In genomic region chr4:138775890-138776289, GRCh38 we compare ENCODE assay signal across 11 cellular contexts.
DNase-seq lines count a peak whose midpoint lies in the region; ATAC-seq and TF ChIP-seq lines count a peak whose summit lies in the region.
"Had no signal": no experiment of that assay in that cellular context is flagged by ENCODE, and none has a peak within 500 bp of the region (broad histone marks: within the 10 kb centered on the region; RNA-seq: fewer than 3 reads in every experiment).

No MANE protein-coding gene starts in this region.

- peaks cover 23% of the 10 kb centered on the region for H3K4me1 Mint-ChIP-seq in nephron

- CTCF ChIA-PET in OCI-LY7 (lab: Charles Lee; ENCODE audit: unreplicated experiment): no interaction called here

- H3K4me3 ChIP-seq in OCI-LY7 (ENCODE audit: low read depth, low read length, poor library complexity, severe bottlenecking): no peak overlapping the region
- no peak overlapping the region for H3K4me3 ChIP-seq in dorsolateral prefrontal cortex

- no peaks in the 10 kb centered on the region for H3K36me3 ChIP-seq in OCI-LY7 (ENCODE audit: insufficient read depth, low read length)

- TF ChIP-seq CTCF in OCI-LY7 (conservative IDR thresholded peaks at IDR 0.05; ENCODE audit: low read length) (no peak), nephron (IDR thresholded peaks at IDR 0.05; ENCODE audit: unreplicated experiment in 3 of 3) (no peak), dorsolateral prefrontal cortex (IDR thresholded peaks at IDR 0.05 in 54 of 56, conservative IDR thresholded peaks at IDR 0.05 in 2 of 56; ENCODE audit: low read depth in 1 of 56, partially characterized antibody in 56 of 56) (no peak)

- BruUV-seq in OCI-LY7 (replicated peaks; lab: Mats Ljungman, UMichigan): no TSS peak

- peak overlapping the region; percentile 80 to 94 (median 85) for H3K27ac Mint-ChIP-seq in nephron
- H3K27ac Mint-ChIP-seq: progenitor cell of endocrine pancreas had no signal

- H3K9me3 ChIP-seq in OCI-LY7 (ENCODE audit: low read length): no peaks in the 10 kb centered on the region

- POLR2A ChIA-PET in OCI-LY7 (lab: Charles Lee): interaction anchor here (1.2 kb wide), 1 partner anchor 11 kb away, joined by 3 read pairs; no protein-coding TSS in a partner anchor

- no peaks in the 10 kb centered on the region for H3K79me2 ChIP-seq in OCI-LY7 (ENCODE audit: insufficient read depth, low read depth, low read length)

- H3K27ac ChIP-seq in OCI-LY7 (ENCODE audit: low read depth, low read length, poor library complexity, severe bottlenecking) (no peak overlapping the region), dorsolateral prefrontal cortex (no peak overlapping the region)
- H3K27ac ChIP-seq: foreskin keratinocyte had no signal

- H3K9me3 Mint-ChIP-seq in nephron: peaks cover 8% of the 10 kb centered on the region

- intact Hi-C loops in OCI-LY7 (cut with micrococcal nuclease; ENCODE audit: unreplicated experiment) (no loop called here), dorsolateral prefrontal cortex (cut with DNase I) (no loop called here)

- no peak overlapping the region for H2AFZ ChIP-seq in OCI-LY7 (ENCODE audit: low read length)

- H3K9me2 ChIP-seq in OCI-LY7 (ENCODE audit: insufficient read depth, low read length): no peaks in the 10 kb centered on the region

- H3K4me1 ChIP-seq in OCI-LY7 (ENCODE audit: insufficient read depth, low read length, poor library complexity, severe bottlenecking): no peaks in the 10 kb centered on the region
- H3K4me1 ChIP-seq: foreskin keratinocyte had no signal

- H3K36me3 Mint-ChIP-seq in nephron (ENCODE audit: low read depth): no peaks in the 10 kb centered on the region

- no peaks in the 10 kb centered on the region for H3K27me3 Mint-ChIP-seq in nephron (ENCODE audit: low read depth)
- H3K27me3 Mint-ChIP-seq: progenitor cell of endocrine pancreas had no signal

- DNase-seq in OCI-LY7 (ENCODE audit: low spot score) (peak; percentile 6), dorsolateral prefrontal cortex (no peak)
- DNase-seq in stimulated activated CD4-positive, alpha-beta T cell treated with anti-CD3 and anti-CD28 coated beads, Interleukin-4, amount 100 ng/mL, for 24 hours: no peak
- DNase-seq in effector CD4-positive, alpha-beta T cell: no peak
- DNase-seq: SHP77 treated with DMSO at 0.1 percent for 48 hours had no signal

- no peak overlapping the region for H3K4me2 ChIP-seq in OCI-LY7 (ENCODE audit: low read length)

- H3K27me3 ChIP-seq in dorsolateral prefrontal cortex: no peaks in the 10 kb centered on the region

- peak; percentile 73 for ATAC-seq in GM18909 (IDR thresholded peaks at IDR 0.05; ENCODE audit: poor library complexity, unreplicated experiment)
- peak; percentile 96 for ATAC-seq in HG02885 (IDR thresholded peaks at IDR 0.05; ENCODE audit: poor library complexity, unreplicated experiment)
- no peak for ATAC-seq in HG02973 (IDR thresholded peaks at IDR 0.05; ENCODE audit: unreplicated experiment)
- ATAC-seq: foreskin keratinocyte had no signal

- H3K4me3 Mint-ChIP-seq in nephron: no peak overlapping the region

- H4K20me1 ChIP-seq in OCI-LY7 (ENCODE audit: insufficient read depth, low read length): no peaks in the 10 kb centered on the region
